Comparison of ENCODE assay signal across 7 cellular contexts in genomic region chr4:177948853-177949252, GRCh38.
"Had no signal": no experiment of that assay in that cellular context is flagged by ENCODE, and none has a peak within 500 bp of the region (broad histone marks: within the 10 kb centered on the region; RNA-seq: fewer than 3 reads in every experiment).

No MANE protein-coding gene starts in this region.

- H3K4me3 ChIP-seq: GM23338 had no signal

- H2AFZ ChIP-seq: GM23338 had no signal

- DNase-seq: H9, HCEC 1CT had no signal

- FAIRE-seq: H1, H54, HepG2 had no signal

- ATAC-seq: GM23338, HepG2 had no signal

- H3K4me2 ChIP-seq: GM23338 had no signal

- H3K27ac ChIP-seq: HL-60 had no signal
